Comparison of ENCODE assay signal across 8 cellular contexts in the genomic region with DNA sequence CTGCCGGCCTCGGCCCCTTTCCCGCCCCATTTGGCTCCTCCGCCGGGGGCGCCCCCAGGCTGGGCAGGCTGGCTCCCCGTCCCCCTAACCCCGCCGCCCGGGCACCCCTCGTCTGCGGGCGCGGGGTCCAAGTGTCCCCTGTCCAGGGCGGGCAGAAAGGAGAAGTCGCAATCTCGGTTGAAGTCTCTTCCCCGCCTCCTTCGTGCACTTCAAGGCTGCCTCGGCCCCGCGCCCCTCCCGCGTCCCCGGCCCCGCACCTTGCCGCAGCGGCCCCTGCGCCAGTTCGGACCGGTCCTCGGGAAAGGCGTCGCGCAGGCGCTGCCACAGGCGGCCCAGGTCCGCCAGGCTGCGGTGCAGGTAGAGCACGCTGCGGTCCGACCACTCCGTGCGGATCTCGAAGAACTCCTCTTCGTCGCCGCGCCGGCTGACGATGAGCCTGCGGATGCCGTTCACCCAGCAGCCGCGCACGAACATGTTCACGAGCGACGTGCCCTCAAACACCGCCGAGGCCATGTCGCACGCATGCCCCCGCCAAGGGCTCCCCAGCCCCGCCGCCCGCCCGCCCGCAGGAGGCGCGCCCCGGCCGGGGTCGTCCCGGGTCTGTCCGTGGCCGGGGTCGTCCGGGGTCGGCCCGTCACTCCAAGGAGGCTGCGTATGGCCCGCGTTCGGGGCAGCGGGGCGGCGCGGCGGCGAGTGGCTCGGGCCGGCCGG. TPM values are rescaled to one million over a fixed set of nuclear protein-coding genes. Genes with fewer than 3 reads are reported as not detected.
DNase-seq lines count a peak whose midpoint lies in the region; ATAC-seq and TF ChIP-seq lines count a peak whose summit lies in the region.

A gene with protein sequence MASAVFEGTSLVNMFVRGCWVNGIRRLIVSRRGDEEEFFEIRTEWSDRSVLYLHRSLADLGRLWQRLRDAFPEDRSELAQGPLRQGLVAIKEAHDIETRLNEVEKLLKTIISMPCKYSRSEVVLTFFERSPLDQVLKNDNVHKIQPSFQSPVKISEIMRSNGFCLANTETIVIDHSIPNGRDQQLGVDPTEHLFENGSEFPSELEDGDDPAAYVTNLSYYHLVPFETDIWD (minus strand): TSS at position 695 of the 711 bp plus-strand sequence. CDS start 182 bp downstream, at position 513.

- peak within 1 kb of the TSS; percentile 99 for H3K9ac ChIP-seq in GM23248
- H3K9ac ChIP-seq in liver (ENCODE audit: low read depth in 1 of 2, low read length in 2 of 2), result peak within 1 kb of the TSS; percentile 84 to 88

- no peak for TF ChIP-seq RAD21 in liver (IDR thresholded peaks at IDR 0.05)

- no peaks in the 10 kb centered on the region for H3K9me3 Mint-ChIP-seq in central memory CD8-positive, alpha-beta T cell

- H3K27me3 ChIP-seq in DOHH2 (ENCODE audit: control insufficient read depth, low read length) (peaks cover 51% of the 10 kb centered on the region), GM23248 (replicated peaks; ENCODE audit: insufficient read depth) (no peaks in the 10 kb centered on the region), liver (ENCODE audit: control insufficient read depth in 4 of 4, insufficient read depth in 4 of 4, low read length in 3 of 4) (no peaks in the 10 kb centered on the region)

- no peaks in the 10 kb centered on the region for H3K4me1 Mint-ChIP-seq in central memory CD8-positive, alpha-beta T cell

- 2% methylated on average over 42 to 47 of the region's 94 CpGs for WGBS in GM23248 (ENCODE audit: low coverage in 1 of 2, low lambda C conversion rate in 2 of 2, missing lambda C conversion rate in 2 of 2), 2 experiments
- WGBS in liver, result under 1% methylated on average over 94 of the region's 94 CpGs

- H3K36me3 Mint-ChIP-seq in central memory CD8-positive, alpha-beta T cell (ENCODE audit: insufficient read depth), result no peaks in the 10 kb centered on the region

- H2AFZ ChIP-seq in GM23248, result peak within 1 kb of the TSS; percentile 83

- H3K36me3 ChIP-seq in DOHH2 (ENCODE audit: control insufficient read depth, low read length), result no peaks in the 10 kb centered on the region
- no peaks in the 10 kb centered on the region for H3K36me3 ChIP-seq in GM23248 (ENCODE audit: low read depth)
- peaks cover 0 to 5% (median 0%) of the 10 kb centered on the region in 4 donors for H3K36me3 ChIP-seq in liver (ENCODE audit: control insufficient read depth in 4 of 4, insufficient read depth in 3 of 4, low read depth in 1 of 4, low read length in 3 of 4)

- H3K9me3 ChIP-seq in DOHH2 (ENCODE audit: control insufficient read depth, insufficient read depth, low read length), result no peaks in the 10 kb centered on the region
- H3K9me3 ChIP-seq in GM23248 (ENCODE audit: low read depth), result no peaks in the 10 kb centered on the region
- H3K9me3 ChIP-seq in liver (ENCODE audit: control insufficient read depth in 4 of 4, low read length in 3 of 4), result no peaks in the 10 kb centered on the region

- H3K4me3 Mint-ChIP-seq in central memory CD8-positive, alpha-beta T cell, result peak within 1 kb of the TSS; percentile 60

- DNase-seq in GM23248 (peak; percentile 67), RPMI7951 (ENCODE audit: low read depth) (peak; percentile 20)
- DNase-seq in central memory CD8-positive, alpha-beta T cell (ENCODE audit: low spot score in 2 of 2), result no peak
- DNase-seq in stimulated activated naive CD8-positive, alpha-beta T cell treated with anti-CD3 and anti-CD28 coated beads, Interleukin-15, Interleukin-2, amounts not matched to agents 100 U/mL and 50 U/mL, for 24 hours, result peak; percentile 22

- H3K4me2 ChIP-seq in DOHH2 (ENCODE audit: low read length) (peak within 1 kb of the TSS; percentile 82), GM23248 (ENCODE audit: unreplicated experiment) (peak within 1 kb of the TSS; percentile 91)

- H3F3A ChIP-seq in DOHH2 (ENCODE audit: control insufficient read depth, insufficient read depth) (peaks cover 4% of the 10 kb centered on the region; the same call in 1 of the 2 replicates), GM23248 (ENCODE audit: insufficient read depth) (peaks cover 38% of the 10 kb centered on the region)

- H3K79me2 ChIP-seq in DOHH2 (ENCODE audit: control insufficient read depth, low read length), result no peaks in the 10 kb centered on the region
- H3K79me2 ChIP-seq in GM23248 (ENCODE audit: insufficient read depth), result peaks cover 50% of the 10 kb centered on the region

- H3K9me2 ChIP-seq in DOHH2 (replicated peaks; ENCODE audit: control insufficient read depth, low read length) (no peaks in the 10 kb centered on the region), GM23248 (ENCODE audit: insufficient read depth) (no peaks in the 10 kb centered on the region)

- no peak for TF ChIP-seq CTCF in DOHH2 (IDR thresholded peaks at IDR 0.05; ENCODE audit: low read depth, low read length, poor library complexity, severe bottlenecking)
- TF ChIP-seq CTCF in liver (IDR thresholded peaks at IDR 0.05; ENCODE audit: low read depth, low read length, missing input control), result no peak

- no peak within 1 kb of the TSS for H3K27ac Mint-ChIP-seq in central memory CD8-positive, alpha-beta T cell (ENCODE audit: low read depth)

- in situ Hi-C loops in GM23248 (cut with MboI), result no loop called here

- H3K27me3 Mint-ChIP-seq in central memory CD8-positive, alpha-beta T cell, result peaks cover 46% of the 10 kb centered on the region

- H3K27ac ChIP-seq in DOHH2 (ENCODE audit: low read depth, low read length), result no peak within 1 kb of the TSS
- H3K27ac ChIP-seq in GM23248, result peak within 1 kb of the TSS; percentile 94
- H3K27ac ChIP-seq in liver (ENCODE audit: low read depth in 1 of 2, low read length in 2 of 2), result peak within 1 kb of the TSS; percentile 96 to 99

- H3K4me3 ChIP-seq in DOHH2 (ENCODE audit: low read length) (peak within 1 kb of the TSS; percentile 70), GM23248 (peak within 1 kb of the TSS; percentile 86), liver (ENCODE audit: low read depth in 1 of 3, low read length in 3 of 3) (peak within 1 kb of the TSS; percentile 63 to 88 (median 83))

- peak; percentile 33 for ATAC-seq in central memory CD8-positive, alpha-beta T cell (replicated peaks; ENCODE audit: extremely low read depth, poor library complexity, severe bottlenecking)
- no peak for ATAC-seq in stimulated activated naive CD8-positive, alpha-beta T cell treated with anti-CD3 and anti-CD28 coated beads, Interleukin-15, Interleukin-2, amounts not matched to agents 100 U/mL and 50 U/mL, for 24 hours
- ATAC-seq in HG03039 (IDR thresholded peaks at IDR 0.05; ENCODE audit: unreplicated experiment), result no peak
- no peak for ATAC-seq in GM18873 (IDR thresholded peaks at IDR 0.05; ENCODE audit: low FRiP score, unreplicated experiment)

- peaks cover 6% of the 10 kb centered on the region; the same call in 1 of the 2 replicates for H4K20me1 ChIP-seq in DOHH2 (ENCODE audit: control insufficient read depth, insufficient read depth, low read depth, low read length)
- 0 out of 2 replicates have a peak, but pooled peaks cover 9% of the 10 kb centered on the region for H4K20me1 ChIP-seq in GM23248 (ENCODE audit: insufficient read depth)

- peaks cover 39% of the 10 kb centered on the region for H3K4me1 ChIP-seq in DOHH2 (ENCODE audit: control insufficient read depth, low read length)
- H3K4me1 ChIP-seq in GM23248 (ENCODE audit: insufficient read depth), result peaks cover 21% of the 10 kb centered on the region
- H3K4me1 ChIP-seq in liver (ENCODE audit: control insufficient read depth in 4 of 4, insufficient read depth in 4 of 4, low read length in 3 of 4), result peaks cover 9 to 37% (median 27%) of the 10 kb centered on the region in 4 donors

TF ChIP-seq in liver, 16 proteins besides CTCF, POLR2A, EP300 and RAD21 (continues in another document):
- TF ChIP-seq SP1 (IDR thresholded peaks at IDR 0.05), result no peak
- no peak for TF ChIP-seq RXRA (IDR thresholded peaks at IDR 0.05)
- no peak for TF ChIP-seq JUND (IDR thresholded peaks at IDR 0.05)
- no peak for TF ChIP-seq NR2F2 (IDR thresholded peaks at IDR 0.05)
- TF ChIP-seq ATF3 (IDR thresholded peaks at IDR 0.05), result no peak
- TF ChIP-seq FOXA1 (IDR thresholded peaks at IDR 0.05), result no peak
- TF ChIP-seq, protein P1, sequence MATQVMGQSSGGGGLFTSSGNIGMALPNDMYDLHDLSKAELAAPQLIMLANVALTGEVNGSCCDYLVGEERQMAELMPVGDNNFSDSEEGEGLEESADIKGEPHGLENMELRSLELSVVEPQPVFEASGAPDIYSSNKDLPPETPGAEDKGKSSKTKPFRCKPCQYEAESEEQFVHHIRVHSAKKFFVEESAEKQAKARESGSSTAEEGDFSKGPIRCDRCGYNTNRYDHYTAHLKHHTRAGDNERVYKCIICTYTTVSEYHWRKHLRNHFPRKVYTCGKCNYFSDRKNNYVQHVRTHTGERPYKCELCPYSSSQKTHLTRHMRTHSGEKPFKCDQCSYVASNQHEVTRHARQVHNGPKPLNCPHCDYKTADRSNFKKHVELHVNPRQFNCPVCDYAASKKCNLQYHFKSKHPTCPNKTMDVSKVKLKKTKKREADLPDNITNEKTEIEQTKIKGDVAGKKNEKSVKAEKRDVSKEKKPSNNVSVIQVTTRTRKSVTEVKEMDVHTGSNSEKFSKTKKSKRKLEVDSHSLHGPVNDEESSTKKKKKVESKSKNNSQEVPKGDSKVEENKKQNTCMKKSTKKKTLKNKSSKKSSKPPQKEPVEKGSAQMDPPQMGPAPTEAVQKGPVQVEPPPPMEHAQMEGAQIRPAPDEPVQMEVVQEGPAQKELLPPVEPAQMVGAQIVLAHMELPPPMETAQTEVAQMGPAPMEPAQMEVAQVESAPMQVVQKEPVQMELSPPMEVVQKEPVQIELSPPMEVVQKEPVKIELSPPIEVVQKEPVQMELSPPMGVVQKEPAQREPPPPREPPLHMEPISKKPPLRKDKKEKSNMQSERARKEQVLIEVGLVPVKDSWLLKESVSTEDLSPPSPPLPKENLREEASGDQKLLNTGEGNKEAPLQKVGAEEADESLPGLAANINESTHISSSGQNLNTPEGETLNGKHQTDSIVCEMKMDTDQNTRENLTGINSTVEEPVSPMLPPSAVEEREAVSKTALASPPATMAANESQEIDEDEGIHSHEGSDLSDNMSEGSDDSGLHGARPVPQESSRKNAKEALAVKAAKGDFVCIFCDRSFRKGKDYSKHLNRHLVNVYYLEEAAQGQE (IDR thresholded peaks at IDR 0.05), result no peak
- TF ChIP-seq HNF4A (conservative IDR thresholded peaks at IDR 0.05), result no peak
- TF ChIP-seq FOXA2 (IDR thresholded peaks at IDR 0.05), result no peak
- no peak for TF ChIP-seq GABPA (IDR thresholded peaks at IDR 0.05 in 1 of 2, conservative IDR thresholded peaks at IDR 0.05 in 1 of 2)
- no peak for TF ChIP-seq YY1 (IDR thresholded peaks at IDR 0.05)

RNA-seq across cellular contexts. Expression of the gene that starts here (rescaled TPM):
- 167 and 192 TPM in 2 replicates for total RNA-seq in GM23248 (2014; rRNA removed; shearing (Covaris generic))
- polyA plus RNA-seq in GM23248 (2016; fragmentation: Nextera tagmentation; extraction: Ambion mirVana) (122 and 135 TPM in 2 replicates), liver (100 to 1,000 TPM in 1 of 2 donors, 10 to 100 TPM in 1; 68.8 to 106 TPM)
- total RNA-seq in RPMI7951 (2014; rRNA removed; shearing (Covaris generic)), result 24.9 and 30.3 TPM in 2 replicates
- 10 to 100 TPM; 24.1 to 86.4 TPM for total RNA-seq in liver

Comparison
In these comparisons a context has a peak if more than half of its experiments do, and no peak if none do; other contexts are left out.
1. DNase-seq: peak in GM23248 (single experiment), RPMI7951 (single experiment) and stimulated activated naive CD8-positive, alpha-beta T cell treated with anti-CD3 and anti-CD28 coated beads, Interleukin-15, Interleukin-2, amounts not matched to agents 100 U/mL and 50 U/mL, for 24 hours (single experiment); none in central memory CD8-positive, alpha-beta T cell (0 of 2).
2. Peak in every context shown above with its lines, with median percentiles within 50 percentile points of each other: H3K4me3 ChIP-seq.